20 cellular contexts compared by ENCODE assay signal in genomic region chrX:99371976-99372595, GRCh38.
DNase-seq lines count a peak whose midpoint lies in the region; ATAC-seq, FAIRE-seq and TF ChIP-seq lines count a peak whose summit lies in the region.
"Had no signal": no experiment of that assay in that cellular context is flagged by ENCODE, and none has a peak within 500 bp of the region (broad histone marks: within the 10 kb centered on the region; RNA-seq: fewer than 3 reads in every experiment).

No MANE protein-coding gene starts in this region.

- TF ChIP-seq CTCF in K562 (IDR thresholded peaks at IDR 0.05 in 2 of 3, conservative IDR thresholded peaks at IDR 0.05 in 1 of 3; ENCODE audit: insufficient read depth in 2 of 3, low read depth in 1 of 3, low read length in 3 of 3) (no peak), spleen (IDR thresholded peaks at IDR 0.05 in 8 of 11, conservative IDR thresholded peaks at IDR 0.05 in 3 of 11) (no peak), ovary (IDR thresholded peaks at IDR 0.05) (no peak)

- no peak overlapping the region for H2AFZ ChIP-seq in K562 (ENCODE audit: low read depth, low read length)

- WGBS in K562 (ENCODE audit: insufficient coverage, low coverage, missing lambda C conversion rate), result 0% methylated on average over 20 of the region's 53 CpGs
- WGBS in spleen, 5 donors, result 75 to 95% (median 95%) methylated on average over 14 to 53 of the region's 53 CpGs
- 75 to 84% (median 83%) methylated on average over 38 to 53 of the region's 53 CpGs for WGBS in ovary, 3 donors

- no TSS peak for BruUV-seq in K562 (replicated peaks; lab: Mats Ljungman, UMichigan)

- TF ChIP-seq EP300 in K562 (IDR thresholded peaks at IDR 0.05; ENCODE audit: low read length) (no peak), ovary (IDR thresholded peaks at IDR 0.05) (no peak)

- CTCF ChIA-PET in K562 (lab: Yijun Ruan, JAX; ENCODE audit: low intra/inter-chr PET ratio), result no interaction called here

- no peaks in the 10 kb centered on the region for H4K20me1 ChIP-seq in K562 (replicated peaks; ENCODE audit: control insufficient read depth, insufficient read depth, low read length)

- no peak for FAIRE-seq in K562 (lab: Jason Lieb, UNC)
- FAIRE-seq: GM19239, H54 had no signal

- H3K4me1 ChIP-seq in K562 (replicated peaks in 1 of 2; ENCODE audit: control insufficient read depth in 2 of 2, insufficient read depth in 2 of 2, low read length in 2 of 2) (no peaks in the 10 kb centered on the region), spleen (no peaks in the 10 kb centered on the region), ovary (ENCODE audit: insufficient read depth) (no peaks in the 10 kb centered on the region)
- H3K4me1 ChIP-seq: BE2C, SJCRH30 had no signal

- H3K27me3 ChIP-seq in K562 (ENCODE audit: control insufficient read depth in 2 of 2, insufficient read depth in 2 of 2, low read length in 2 of 2) (no peaks in the 10 kb centered on the region), spleen (replicated peaks in 1 of 7) (no peaks in the 10 kb centered on the region), ovary (no peaks in the 10 kb centered on the region)
- H3K27me3 ChIP-seq: BE2C, SJCRH30 had no signal

- H3K27ac ChIP-seq in K562 (ENCODE audit: extremely low read depth, low read depth, low read length) (no peak overlapping the region), spleen (no peak overlapping the region), ovary (no peak overlapping the region)
- H3K27ac ChIP-seq: SJCRH30 had no signal

- peak; percentile 1 for DNase-seq in Daoy (ENCODE audit: low read depth)
- peak; percentile 84 for DNase-seq in NCI-H2227 treated with DMSO at 0.1 percent for 48 hours (lab: John Stamatoyannopoulos, UW)
- no peak for DNase-seq in K562 (ENCODE audit: extremely low read depth in 1 of 4, low spot score in 3 of 4)
- peak; percentile 58 for DNase-seq in spleen
- no peak for DNase-seq in NCI-H1092 treated with DMSO at 0.1 percent for 48 hours (lab: John Stamatoyannopoulos, UW)
- no peak for DNase-seq in activated CD4-positive, CD25-positive, alpha-beta regulatory T cell (lab: John Stamatoyannopoulos, UW)
- no peak for DNase-seq in ovary
- DNase-seq in stimulated activated CD8-positive, alpha-beta memory T cell treated with anti-CD3 and anti-CD28 coated beads, Interleukin-4, amount 100 ng/mL, for 48 hours, result no peak
- DNase-seq: BE2C; Karpas-422; MV-4-11; NCI-H1694; NCI-H2081; NCI-H2171 treated with DMSO at 0.1 percent for 48 hours; NCI-H748 treated with DMSO at 0.1 percent for 48 hours; NK-92 treated with Interleukin-12 subunit alpha and Interleukin-12 subunit beta, amount 100 ng/mL, for 24 hours; SJCRH30 had no signal

- no peaks in the 10 kb centered on the region for H3K9me1 ChIP-seq in K562 (ENCODE audit: control insufficient read depth, insufficient read depth, low read length)

- H3K4me2 ChIP-seq in K562 (ENCODE audit: insufficient read depth, low read length), result no peak overlapping the region

- TF ChIP-seq POLR2A in K562 (conservative IDR thresholded peaks at IDR 0.05) (no peak), spleen (IDR thresholded peaks at IDR 0.05) (no peak), ovary (IDR thresholded peaks at IDR 0.05) (no peak)

- POLR2A ChIA-PET in K562 (lab: Yijun Ruan, JAX), result no interaction called here

- in situ Hi-C loops in K562 (cut with MboI), result no loop called here

- H3K9ac ChIP-seq in K562 (ENCODE audit: insufficient read depth in 1 of 2, low read depth in 2 of 2, low read length in 2 of 2), result no peak overlapping the region

- ATAC-seq in K562, result no peak
- ATAC-seq: Panc1 had no signal

- H3K36me3 ChIP-seq in K562 (ENCODE audit: control insufficient read depth, insufficient read depth, low read length) (no peaks in the 10 kb centered on the region), spleen (no peaks in the 10 kb centered on the region), ovary (no peaks in the 10 kb centered on the region)
- H3K36me3 ChIP-seq: BE2C, SJCRH30 had no signal

- H3K4me3 ChIP-seq in K562 (no peak overlapping the region), spleen (no peak overlapping the region), ovary (no peak overlapping the region)
- H3K4me3 ChIP-seq: SJCRH30 had no signal

- TF ChIP-seq RAD21 in K562 (CRISPR knock-in tag; conservative IDR thresholded peaks at IDR 0.05 in 1 of 2, IDR thresholded peaks at IDR 0.05 in 1 of 2), result no peak

- intact Hi-C loops in K562 (cut with micrococcal nuclease), result no loop called here
- intact Hi-C loops in spleen (cut with DNase I; ENCODE audit: low total_unique reads), result no loop called here
- intact Hi-C loops in ovary (cut with DNase I), result no loop called here

- H3K9me3 ChIP-seq in K562 (replicated peaks; ENCODE audit: control insufficient read depth, insufficient read depth, low read depth, low read length) (no peaks in the 10 kb centered on the region), spleen (peaks cover 0 to 6% (median 0%) of the 10 kb centered on the region in 8 donors), ovary (no peaks in the 10 kb centered on the region)
- H3K9me3 ChIP-seq: BE2C, SJCRH30 had no signal

- H3K79me2 ChIP-seq in K562 (ENCODE audit: control insufficient read depth, insufficient read depth, low read length), result no peaks in the 10 kb centered on the region

TF ChIP-seq in K562, 482 proteins besides CTCF, POLR2A, EP300 and RAD21:
- TF ChIP-seq NRF1 (conservative IDR thresholded peaks at IDR 0.05 in 1 of 2, IDR thresholded peaks at IDR 0.05 in 1 of 2) (peak; percentile 13 to 16; a peak in 1 of 4 replicates), RFX7 (CRISPR knock-in tag; IDR thresholded peaks at IDR 0.05) (no peak)

Comparison
In these comparisons a context has a peak if more than half of its experiments do, and no peak if none do; other contexts are left out.
1. DNase-seq: peak in Daoy (single experiment), NCI-H2227 treated with DMSO at 0.1 percent for 48 hours (single experiment) and spleen (single experiment); none in K562 (0 of 4), NCI-H1092 treated with DMSO at 0.1 percent for 48 hours (single experiment), activated CD4-positive, CD25-positive, alpha-beta regulatory T cell (0 of 4), ovary (0 of 5) and stimulated activated CD8-positive, alpha-beta memory T cell treated with anti-CD3 and anti-CD28 coated beads, Interleukin-4, amount 100 ng/mL, for 48 hours (single experiment).